Comparison of ENCODE assay signal across 17 cellular contexts in genomic region chr1:181817091-181817490, GRCh38.
"Had no signal": no experiment of that assay in that cellular context is flagged by ENCODE, and none has a peak within 500 bp of the region (broad histone marks: within the 10 kb centered on the region; RNA-seq: fewer than 3 reads in every experiment).

No MANE protein-coding gene starts in this region.

- H3K27me3 ChIP-seq: foreskin keratinocyte, neutrophil had no signal

- H3K4me3 ChIP-seq: left ventricle myocardium inferior, lower lobe of right lung had no signal

- H3K4me1 Mint-ChIP-seq: memory B cell, naive B cell, nephron progenitor cell had no signal

- H3K36me3 ChIP-seq: left ventricle myocardium inferior, lower lobe of right lung, neutrophil had no signal

- H3K9me3 Mint-ChIP-seq: memory B cell, nephron progenitor cell had no signal

- H3K36me3 Mint-ChIP-seq: memory B cell, naive B cell had no signal

- ATAC-seq: foreskin keratinocyte, lower lobe of right lung, right cardiac atrium had no signal

- H3K27ac ChIP-seq: epithelial cell of prostate, foreskin keratinocyte, left ventricle myocardium inferior, lower lobe of right lung, neutrophil had no signal

- H3K4me3 Mint-ChIP-seq: memory B cell, naive B cell, nephron progenitor cell had no signal

- H3K4me1 ChIP-seq: foreskin keratinocyte, left ventricle myocardium inferior, lower lobe of right lung had no signal

- FAIRE-seq: small intestine had no signal

- H3K27ac Mint-ChIP-seq: memory B cell, naive B cell, nephron progenitor cell had no signal

- DNase-seq: effector memory CD4-positive, alpha-beta T cell; foreskin keratinocyte; head of caudate nucleus; hippocampal formation; left ventricle myocardium inferior; lower lobe of right lung; naive B cell; nephron progenitor cell; posterior cingulate gyrus; right cardiac atrium; small intestine; stimulated activated CD4-positive, alpha-beta T cell treated with anti-CD3 and anti-CD28 coated beads, Interleukin-12 subunit alpha, Interleukin-12 subunit beta, amount 100 ng/mL, for 4 hours; stimulated activated naive CD4-positive, alpha-beta T cell treated with Interleukin-2 at 50 U/mL for 16 hours; trophoblast cell had no signal

- H3K9me3 ChIP-seq: lower lobe of right lung, neutrophil had no signal
